In genomic region chr1:101026394-101026788, GRCh38 we compare ENCODE assay signal across 8 cellular contexts. TPM values are rescaled to one million over a fixed set of nuclear protein-coding genes. Genes with fewer than 3 reads are reported as not detected.
DNase-seq lines count a peak whose midpoint lies in the region; ATAC-seq and TF ChIP-seq lines count a peak whose summit lies in the region.

No MANE protein-coding gene starts in this region.

- H3K36me3 ChIP-seq in kidney epithelial cell (ENCODE audit: control insufficient read depth, insufficient read depth, low read length) (no peaks in the 10 kb centered on the region), thyroid gland (no peaks in the 10 kb centered on the region)

- intact Hi-C loops in thyroid gland (cut with DNase I): no loop called here

- no peaks in the 10 kb centered on the region for H3K27me3 Mint-ChIP-seq in activated T-cell treated with anti-CD3 and anti-CD28 coated beads, Interleukin-2, amount 50 U/mL, for 24 hours
- no peaks in the 10 kb centered on the region for H3K27me3 Mint-ChIP-seq in activated naive CD8-positive, alpha-beta T cell treated with anti-CD3 and anti-CD28 coated beads for 36 hours

- no peaks in the 10 kb centered on the region for H3K9me3 ChIP-seq in thyroid gland

- H3K27ac ChIP-seq in thyroid gland: peak overlapping the region in 2 of 3 donors; percentile 80 to 91

- peak overlapping the region; percentile 91 for H3K4me3 Mint-ChIP-seq in activated T-cell treated with anti-CD3 and anti-CD28 coated beads, Interleukin-2, amount 50 U/mL, for 24 hours
- H3K4me3 Mint-ChIP-seq in activated naive CD8-positive, alpha-beta T cell treated with anti-CD3 and anti-CD28 coated beads for 36 hours: peak overlapping the region; percentile 99

- peaks cover 68% of the 10 kb centered on the region for H3K4me1 Mint-ChIP-seq in activated T-cell treated with anti-CD3 and anti-CD28 coated beads, Interleukin-2, amount 50 U/mL, for 24 hours (ENCODE audit: low read depth)
- H3K4me1 Mint-ChIP-seq in activated naive CD8-positive, alpha-beta T cell treated with anti-CD3 and anti-CD28 coated beads for 36 hours: peaks cover 52% of the 10 kb centered on the region

- no peak for TF ChIP-seq POLR2A in thyroid gland (IDR thresholded peaks at IDR 0.05)

- H3K36me3 Mint-ChIP-seq in activated T-cell treated with anti-CD3 and anti-CD28 coated beads, Interleukin-2, amount 50 U/mL, for 24 hours (ENCODE audit: low read depth): peaks cover 95% of the 10 kb centered on the region
- peaks cover 76% of the 10 kb centered on the region for H3K36me3 Mint-ChIP-seq in activated naive CD8-positive, alpha-beta T cell treated with anti-CD3 and anti-CD28 coated beads for 36 hours

- peak overlapping the region; percentile 95 for H3K27ac Mint-ChIP-seq in activated T-cell treated with anti-CD3 and anti-CD28 coated beads, Interleukin-2, amount 50 U/mL, for 24 hours
- peak overlapping the region; percentile 99 for H3K27ac Mint-ChIP-seq in activated naive CD8-positive, alpha-beta T cell treated with anti-CD3 and anti-CD28 coated beads for 36 hours

- H3K4me3 ChIP-seq in kidney epithelial cell (ENCODE audit: low read depth, low read length): peak overlapping the region; percentile 83
- peak overlapping the region; percentile 19 to 62 (median 49) for H3K4me3 ChIP-seq in thyroid gland (replicated peaks in 1 of 3)

- peaks cover 5 to 11% of the 10 kb centered on the region in 2 donors for H3K4me1 ChIP-seq in thyroid gland

- in situ Hi-C loops in KBM-7 (cut with MboI; ENCODE audit: low pct_unique_long_range_greater_than_20kb, low sequenced_read_pairs): no loop called here

- no peaks in the 10 kb centered on the region for H3K27me3 ChIP-seq in kidney epithelial cell (ENCODE audit: control insufficient read depth, insufficient read depth, low read length)
- no peaks in the 10 kb centered on the region for H3K27me3 ChIP-seq in thyroid gland

- WGBS in thyroid gland, 2 donors: 49% methylated on average over 5 of the region's 5 CpGs

- TF ChIP-seq CTCF in kidney epithelial cell (IDR thresholded peaks at IDR 0.05; ENCODE audit: insufficient read depth, low read length, poor library complexity, severe bottlenecking) (no peak), thyroid gland (IDR thresholded peaks at IDR 0.05) (no peak)

- ATAC-seq in HG03039 (IDR thresholded peaks at IDR 0.05; ENCODE audit: unreplicated experiment): no peak

- no peaks in the 10 kb centered on the region for H3K9me3 Mint-ChIP-seq in activated T-cell treated with anti-CD3 and anti-CD28 coated beads, Interleukin-2, amount 50 U/mL, for 24 hours
- H3K9me3 Mint-ChIP-seq in activated naive CD8-positive, alpha-beta T cell treated with anti-CD3 and anti-CD28 coated beads for 36 hours: no peaks in the 10 kb centered on the region

- no peak for DNase-seq in activated T-cell treated with anti-CD3 and anti-CD28 coated beads, Interleukin-2, amount 50 U/mL, for 24 hours
- no peak for DNase-seq in activated T-cell treated with anti-CD3 and anti-CD28 coated beads, Interleukin-2, amount 50 U/mL, for 1 hour
- no peak for DNase-seq in activated naive CD8-positive, alpha-beta T cell treated with anti-CD3 and anti-CD28 coated beads for 36 hours
- DNase-seq in kidney epithelial cell (ENCODE audit: low read depth) (no peak), thyroid gland (no peak), KBM-7 (no peak), putamen (ENCODE audit: low spot score) (no peak)

RNA-seq across cellular contexts. Expression of gene DPH5, which starts 0.8 kb away (rescaled TPM):
- 10 to 100 TPM; 65.0 to 70.8 TPM for total RNA-seq in activated naive CD8-positive, alpha-beta T cell treated with anti-CD3 and anti-CD28 coated beads for 36 hours
- total RNA-seq in kidney epithelial cell: 34.5 and 36.5 TPM in 2 replicates
- total RNA-seq in thyroid gland: 10 to 100 TPM; 13.8 to 32.8 (median 23.6) TPM
